ENCODE assay signal across 2 cellular contexts in the genomic region with DNA sequence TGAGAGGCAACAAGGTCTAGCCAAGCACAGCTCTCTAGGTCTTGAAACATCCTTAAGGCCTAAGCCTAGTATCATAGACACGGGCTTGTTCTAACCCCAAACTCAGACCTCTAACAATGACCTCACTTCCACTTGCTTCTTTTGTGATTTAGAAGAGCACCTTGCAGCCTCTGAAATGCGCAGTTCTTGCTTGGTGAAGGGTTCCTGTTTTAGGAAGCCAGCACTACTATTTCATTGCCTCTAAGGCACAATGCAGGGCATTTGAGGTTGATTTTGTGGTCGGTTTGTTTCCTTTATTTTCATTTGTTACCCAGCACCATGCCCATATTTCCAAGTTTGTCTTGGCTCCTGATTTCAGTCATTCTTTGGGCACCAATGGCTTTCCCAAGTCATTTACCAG.
TF ChIP-seq lines count a peak whose summit lies in the region.

No MANE protein-coding gene starts in this region.

TF ChIP-seq in GM23338, 12 proteins besides CTCF, POLR2A, EP300 and RAD21 (continued from another document):
- TF ChIP-seq REST (IDR thresholded peaks at IDR 0.05; ENCODE audit: unreplicated experiment) (no peak), JUNB (IDR thresholded peaks at IDR 0.05; ENCODE audit: unreplicated experiment) (no peak), ZNF114 (CRISPR knock-in tag; IDR thresholded peaks at IDR 0.05) (no peak), CREB1 (CRISPR knock-in tag; IDR thresholded peaks at IDR 0.05; ENCODE audit: low read depth) (no peak), NANOG (IDR thresholded peaks at IDR 0.05; ENCODE audit: borderline replicate concordance) (no peak), STAT1 (IDR thresholded peaks at IDR 0.05; ENCODE audit: unreplicated experiment) (no peak), ZNF331 (CRISPR knock-in tag; IDR thresholded peaks at IDR 0.05; ENCODE audit: low read depth) (no peak), POLR2AphosphoS5 (IDR thresholded peaks at IDR 0.05; ENCODE audit: low read depth) (no peak)
- TF ChIP-seq, protein P1, sequence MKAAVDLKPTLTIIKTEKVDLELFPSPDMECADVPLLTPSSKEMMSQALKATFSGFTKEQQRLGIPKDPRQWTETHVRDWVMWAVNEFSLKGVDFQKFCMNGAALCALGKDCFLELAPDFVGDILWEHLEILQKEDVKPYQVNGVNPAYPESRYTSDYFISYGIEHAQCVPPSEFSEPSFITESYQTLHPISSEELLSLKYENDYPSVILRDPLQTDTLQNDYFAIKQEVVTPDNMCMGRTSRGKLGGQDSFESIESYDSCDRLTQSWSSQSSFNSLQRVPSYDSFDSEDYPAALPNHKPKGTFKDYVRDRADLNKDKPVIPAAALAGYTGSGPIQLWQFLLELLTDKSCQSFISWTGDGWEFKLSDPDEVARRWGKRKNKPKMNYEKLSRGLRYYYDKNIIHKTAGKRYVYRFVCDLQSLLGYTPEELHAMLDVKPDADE (IDR thresholded peaks at IDR 0.05): no peak
- TF ChIP-seq, protein P2, sequence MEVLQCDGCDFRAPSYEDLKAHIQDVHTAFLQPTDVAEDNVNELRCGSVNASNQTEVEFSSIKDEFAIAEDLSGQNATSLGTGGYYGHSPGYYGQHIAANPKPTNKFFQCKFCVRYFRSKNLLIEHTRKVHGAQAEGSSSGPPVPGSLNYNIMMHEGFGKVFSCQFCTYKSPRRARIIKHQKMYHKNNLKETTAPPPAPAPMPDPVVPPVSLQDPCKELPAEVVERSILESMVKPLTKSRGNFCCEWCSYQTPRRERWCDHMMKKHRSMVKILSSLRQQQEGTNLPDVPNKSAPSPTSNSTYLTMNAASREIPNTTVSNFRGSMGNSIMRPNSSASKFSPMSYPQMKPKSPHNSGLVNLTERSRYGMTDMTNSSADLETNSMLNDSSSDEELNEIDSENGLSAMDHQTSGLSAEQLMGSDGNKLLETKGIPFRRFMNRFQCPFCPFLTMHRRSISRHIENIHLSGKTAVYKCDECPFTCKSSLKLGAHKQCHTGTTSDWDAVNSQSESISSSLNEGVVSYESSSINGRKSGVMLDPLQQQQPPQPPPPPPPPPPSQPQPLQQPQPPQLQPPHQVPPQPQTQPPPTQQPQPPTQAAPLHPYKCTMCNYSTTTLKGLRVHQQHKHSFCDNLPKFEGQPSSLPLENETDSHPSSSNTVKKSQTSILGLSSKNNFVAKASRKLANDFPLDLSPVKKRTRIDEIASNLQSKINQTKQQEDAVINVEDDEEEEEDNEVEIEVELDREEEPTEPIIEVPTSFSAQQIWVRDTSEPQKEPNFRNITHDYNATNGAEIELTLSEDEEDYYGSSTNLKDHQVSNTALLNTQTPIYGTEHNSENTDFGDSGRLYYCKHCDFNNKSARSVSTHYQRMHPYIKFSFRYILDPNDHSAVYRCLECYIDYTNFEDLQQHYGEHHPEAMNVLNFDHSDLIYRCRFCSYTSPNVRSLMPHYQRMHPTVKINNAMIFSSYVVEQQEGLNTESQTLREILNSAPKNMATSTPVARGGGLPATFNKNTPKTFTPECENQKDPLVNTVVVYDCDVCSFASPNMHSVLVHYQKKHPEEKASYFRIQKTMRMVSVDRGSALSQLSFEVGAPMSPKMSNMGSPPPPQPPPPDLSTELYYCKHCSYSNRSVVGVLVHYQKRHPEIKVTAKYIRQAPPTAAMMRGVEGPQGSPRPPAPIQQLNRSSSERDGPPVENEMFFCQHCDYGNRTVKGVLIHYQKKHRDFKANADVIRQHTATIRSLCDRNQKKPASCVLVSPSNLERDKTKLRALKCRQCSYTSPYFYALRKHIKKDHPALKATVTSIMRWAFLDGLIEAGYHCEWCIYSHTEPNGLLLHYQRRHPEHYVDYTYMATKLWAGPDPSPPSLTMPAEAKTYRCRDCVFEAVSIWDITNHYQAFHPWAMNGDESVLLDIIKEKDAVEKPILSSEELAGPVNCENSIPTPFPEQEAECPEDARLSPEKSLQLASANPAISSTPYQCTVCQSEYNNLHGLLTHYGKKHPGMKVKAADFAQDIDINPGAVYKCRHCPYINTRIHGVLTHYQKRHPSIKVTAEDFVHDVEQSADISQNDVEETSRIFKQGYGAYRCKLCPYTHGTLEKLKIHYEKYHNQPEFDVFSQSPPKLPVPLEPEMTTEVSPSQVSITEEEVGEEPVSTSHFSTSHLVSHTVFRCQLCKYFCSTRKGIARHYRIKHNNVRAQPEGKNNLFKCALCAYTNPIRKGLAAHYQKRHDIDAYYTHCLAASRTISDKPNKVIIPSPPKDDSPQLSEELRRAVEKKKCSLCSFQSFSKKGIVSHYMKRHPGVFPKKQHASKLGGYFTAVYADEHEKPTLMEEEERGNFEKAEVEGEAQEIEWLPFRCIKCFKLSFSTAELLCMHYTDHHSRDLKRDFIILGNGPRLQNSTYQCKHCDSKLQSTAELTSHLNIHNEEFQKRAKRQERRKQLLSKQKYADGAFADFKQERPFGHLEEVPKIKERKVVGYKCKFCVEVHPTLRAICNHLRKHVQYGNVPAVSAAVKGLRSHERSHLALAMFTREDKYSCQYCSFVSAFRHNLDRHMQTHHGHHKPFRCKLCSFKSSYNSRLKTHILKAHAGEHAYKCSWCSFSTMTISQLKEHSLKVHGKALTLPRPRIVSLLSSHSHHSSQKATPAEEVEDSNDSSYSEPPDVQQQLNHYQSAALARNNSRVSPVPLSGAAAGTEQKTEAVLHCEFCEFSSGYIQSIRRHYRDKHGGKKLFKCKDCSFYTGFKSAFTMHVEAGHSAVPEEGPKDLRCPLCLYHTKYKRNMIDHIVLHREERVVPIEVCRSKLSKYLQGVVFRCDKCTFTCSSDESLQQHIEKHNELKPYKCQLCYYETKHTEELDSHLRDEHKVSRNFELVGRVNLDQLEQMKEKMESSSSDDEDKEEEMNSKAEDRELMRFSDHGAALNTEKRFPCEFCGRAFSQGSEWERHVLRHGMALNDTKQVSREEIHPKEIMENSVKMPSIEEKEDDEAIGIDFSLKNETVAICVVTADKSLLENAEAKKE (CRISPR knock-in tag; IDR thresholded peaks at IDR 0.05): no peak

TF ChIP-seq in H1, 55 proteins besides CTCF, POLR2A, EP300 and RAD21 (continued from another document):
- TF ChIP-seq TBP (IDR thresholded peaks at IDR 0.05; ENCODE audit: low read depth, low read length) (no peak), CTBP2 (IDR thresholded peaks at IDR 0.05; ENCODE audit: borderline replicate concordance, insufficient read depth, insufficient read length, low read length) (no peak), CHD7 (IDR thresholded peaks at IDR 0.05; ENCODE audit: insufficient replicate concordance, low read length) (no peak), NRF1 (IDR thresholded peaks at IDR 0.05; ENCODE audit: low read depth, low read length) (no peak), TAF7 (optimal IDR thresholded peaks at IDR 0.05; ENCODE audit: borderline replicate concordance, low read depth, low read length) (no peak)
